Comparison of ENCODE assay signal across 8 cellular contexts in genomic region chr13:52127783-52128702, GRCh38. TPM values are rescaled to one million over a fixed set of nuclear protein-coding genes. Genes with fewer than 3 reads are reported as not detected.
DNase-seq lines count a peak whose midpoint lies in the region; ATAC-seq, FAIRE-seq and TF ChIP-seq lines count a peak whose summit lies in the region.

No MANE protein-coding gene starts in this region.

- H2AFZ ChIP-seq in HepG2 (ENCODE audit: low read length), result peak overlapping the region; percentile 31

- H3K4me3 ChIP-seq in HepG2 (replicated peaks in 1 of 3; ENCODE audit: insufficient read depth in 1 of 3, low read depth in 2 of 3, low read length in 3 of 3), result peak overlapping the region; percentile 63 to 78 (median 76)

- in situ Hi-C loops in HepG2 (cut with HindIII; ENCODE audit: extremely low pct_ligation_motif_present, low pct_unique_long_range_greater_than_20kb), result loop anchor here (5.0 to 10.0 kb wide), 4 partner anchors 56 to 313 kb away; partner anchors contain the start of genes ALG11 and ATP7B

- no peaks in the 10 kb centered on the region for H3K27me3 ChIP-seq in HepG2 (ENCODE audit: control insufficient read depth in 1 of 2, insufficient read depth in 2 of 2, low read length in 2 of 2)

- DNase-seq in SIG-M5 treated with dmso at 0.1 percent for 504 hours (lab: John Stamatoyannopoulos, UW; ENCODE audit: unreplicated experiment), result peak; percentile 76
- no peak for DNase-seq in SIG-M5 (lab: John Stamatoyannopoulos, UW)
- peak; percentile 60 for DNase-seq in NCI-H345 treated with DMSO at 0.1 percent for 48 hours (lab: John Stamatoyannopoulos, UW; ENCODE audit: unreplicated experiment)
- DNase-seq in activated CD4-positive, alpha-beta T cell treated with anti-CD3 and anti-CD28 coated beads for 24 hours (ENCODE audit: low read depth in 2 of 2), result peak; percentile 28 to 32
- DNase-seq in dermis microvascular lymphatic vessel endothelial cell (ENCODE audit: low read depth in 2 of 2), result peak; percentile 37 to 69
- DNase-seq in HepG2 (ENCODE audit: low spot score), result peak; percentile 68
- DNase-seq in stimulated activated CD4-positive, alpha-beta T cell treated with anti-CD3 and anti-CD28 coated beads, Interleukin-2, amount 100 ng/mL, for 48 hours, result peak; percentile 39 to 45

- no TSS peak for BruUV-seq in HepG2 (replicated peaks; lab: Mats Ljungman, UMichigan)

- H3K9me3 ChIP-seq in HepG2 (ENCODE audit: low read length), result no peaks in the 10 kb centered on the region

- CTCF ChIA-PET in HepG2 (lab: Yijun Ruan, JAX; ENCODE audit: low intra/inter-chr PET ratio, low total read pairs), result interaction anchor here (0.6 to 3.4 kb wide), 12 partner anchors 57 to 323 kb away, joined by 3 to 28 read pairs (median 8); partner anchors contain the start of genes TMEM272 and VPS36

- H3K36me3 ChIP-seq in HepG2 (replicated peaks in 1 of 2; ENCODE audit: control insufficient read depth in 1 of 2, insufficient read depth in 2 of 2, low read length in 2 of 2), result peaks cover 6 to 21% of the 10 kb centered on the region in 2 experiments

- TF ChIP-seq EP300 in HepG2 (IDR thresholded peaks at IDR 0.05; ENCODE audit: low read depth in 2 of 2, low read length in 2 of 2) (no peak), HepG2 (CRISPR knock-in tag; IDR thresholded peaks at IDR 0.05; ENCODE audit: borderline replicate concordance) (no peak)

- peak overlapping the region; percentile 86 for H3K4me2 ChIP-seq in HepG2 (ENCODE audit: low read depth, low read length)

- H4K20me1 ChIP-seq in HepG2 (ENCODE audit: insufficient read depth, low read length), result no peaks in the 10 kb centered on the region

- peak overlapping the region; percentile 37; the same call in 1 of the 2 replicates for H3K9ac ChIP-seq in HepG2 (ENCODE audit: insufficient read depth, low read depth, low read length)

- H3K27ac ChIP-seq in HepG2 (ENCODE audit: extremely low read length, insufficient read depth, low read length), result no peak overlapping the region

- peaks cover 14% of the 10 kb centered on the region for H3K4me1 ChIP-seq in HepG2 (ENCODE audit: insufficient read depth, low read length)

- peak; percentile 54 for ATAC-seq in HG03066 (IDR thresholded peaks at IDR 0.05; ENCODE audit: low read depth, unreplicated experiment)
- ATAC-seq in HepG2, result peak; percentile 80

- POLR2A ChIA-PET in HepG2 (lab: Yijun Ruan, JAX), result interaction anchor here (0.9 to 2.3 kb wide), 7 partner anchors 57 to 192 kb away, joined by 3 to 12 read pairs (median 5); partner anchors contain the start of gene ALG11

- peak; percentile 87 for TF ChIP-seq RAD21 in HepG2 (CRISPR knock-in tag; IDR thresholded peaks at IDR 0.05)

- FAIRE-seq in HepG2 (lab: Jason Lieb, UNC), result peak; percentile 91

- intact Hi-C loops in HepG2 (cut with micrococcal nuclease; ENCODE audit: unreplicated experiment), result loop anchor here (1.0 to 5.0 kb wide), 8 partner anchors 57 to 313 kb away; partner anchors contain the start of gene TMEM272

- TF ChIP-seq POLR2A in HepG2 (IDR thresholded peaks at IDR 0.05; ENCODE audit: insufficient read depth in 1 of 2, low read depth in 2 of 2, low read length in 2 of 2), result no peak

- no peaks in the 10 kb centered on the region for H3K79me2 ChIP-seq in HepG2 (ENCODE audit: insufficient read depth, low read length)

- WGBS in HepG2 (ENCODE audit: low lambda C conversion rate), result 2% methylated on average over 33 of the region's 33 CpGs

- peak; percentile 88 for TF ChIP-seq CTCF in HepG2 (CRISPR knock-in tag; IDR thresholded peaks at IDR 0.05)

TF ChIP-seq in HepG2, 621 proteins besides CTCF, POLR2A, EP300 and RAD21 (continues in another document):
- TF ChIP-seq ATF1 (CRISPR knock-in tag; IDR thresholded peaks at IDR 0.05), result no peak
- TF ChIP-seq TFAP4 (IDR thresholded peaks at IDR 0.05; ENCODE audit: borderline replicate concordance, low read depth), result 0 out of 2 replicates have a peak, but pooled peaks have one; percentile 11
- TF ChIP-seq ZNF501 (CRISPR knock-in tag; IDR thresholded peaks at IDR 0.05), result peak; percentile 18; the same call in 1 of the 2 replicates
- TF ChIP-seq SMAD9 (CRISPR knock-in tag; IDR thresholded peaks at IDR 0.05), result no peak
- peak; percentile 91 for TF ChIP-seq SMC3 (IDR thresholded peaks at IDR 0.05; ENCODE audit: low read length)
- TF ChIP-seq CHD2 (IDR thresholded peaks at IDR 0.05; ENCODE audit: low read depth, low read length), result no peak
- TF ChIP-seq MXI1 (IDR thresholded peaks at IDR 0.05; ENCODE audit: borderline replicate concordance, low read depth, low read length), result 0 out of 3 replicates have a peak, but pooled peaks have one; percentile 4
- no peak for TF ChIP-seq TMF1 (CRISPR knock-in tag; IDR thresholded peaks at IDR 0.05; ENCODE audit: low read depth)
- TF ChIP-seq ARID3A (IDR thresholded peaks at IDR 0.05; ENCODE audit: low read depth, low read length), result peak; percentile 29; the same call in 1 of the 2 replicates

RNA-seq across cellular contexts. Expression of gene NEK5, which starts 0.8 kb away (rescaled TPM):
- total RNA-seq in dermis microvascular lymphatic vessel endothelial cell, result under 0.01 and 0.13 TPM in 2 replicates
- 0.21 and 0.22 TPM in 2 replicates for total RNA-seq in HepG2 (2016; rRNA removed; fragmentation: Illumina TruSeq; extraction: Trizol)
- 0.18 TPM in 1 of 2 replicates, not detected in the other for total RNA-seq in HepG2 (2016; cell fraction: cytosol; rRNA removed; fragmentation: Illumina TruSeq; extraction: Trizol; ENCODE audit: low read depth)
- 0.19 and 0.21 TPM in 2 replicates for total RNA-seq in HepG2 (2016; cell fraction: insoluble cytoplasmic fraction; rRNA removed; fragmentation: Illumina TruSeq; extraction: Trizol)
- 0.07 and 0.12 TPM in 2 replicates for total RNA-seq in HepG2 (2016; cell fraction: membrane; rRNA removed; fragmentation: Illumina TruSeq; extraction: Trizol)
- total RNA-seq in HepG2 (2016; cell fraction: nucleus; rRNA removed; fragmentation: Illumina TruSeq; extraction: Trizol), result 0.16 and 0.28 TPM in 2 replicates
- 0.09 and 0.12 TPM in 2 replicates for polyA plus RNA-seq in HepG2 (2011; rRNA removed)
- polyA plus RNA-seq in HepG2 (2011; cell fraction: cytosol; rRNA removed), result 0.01 and 0.05 TPM in 2 replicates
- polyA plus RNA-seq in HepG2 (2011; cell fraction: nucleus; rRNA removed), result 0.19 TPM in 2 replicates
- 0.24 and 0.25 TPM in 2 replicates for polyA plus RNA-seq in HepG2 (2012)
- not detected in 2 replicates for polyA plus RNA-seq in HepG2 (2016; cell fraction: cytosol; fragmentation: Illumina TruSeq; extraction: Trizol; ENCODE audit: low read depth)
- 0.09 and 0.19 TPM in 2 replicates for polyA plus RNA-seq in HepG2 (2016; cell fraction: insoluble cytoplasmic fraction; fragmentation: Illumina TruSeq; extraction: Trizol; ENCODE audit: low read depth)
- 0.07 TPM in 1 of 2 replicates, not detected in the other for polyA plus RNA-seq in HepG2 (2016; cell fraction: membrane; fragmentation: Illumina TruSeq; extraction: Trizol; ENCODE audit: low read depth)
- 0.37 and 0.72 TPM in 2 replicates for polyA plus RNA-seq in HepG2 (2016; cell fraction: nucleus; fragmentation: Illumina TruSeq; extraction: Trizol; ENCODE audit: insufficient read depth, low read depth)
- polyA minus RNA-seq in HepG2 (2011; rRNA and poly(A)+ RNA removed; ENCODE audit: low replicate concordance), result 0.10 TPM in 1 of 2 replicates, not detected in the other
- not detected in 2 replicates for polyA minus RNA-seq in HepG2 (2011; cell fraction: cytosol; rRNA and poly(A)+ RNA removed)
- polyA minus RNA-seq in HepG2 (2011; cell fraction: nucleus; rRNA and poly(A)+ RNA removed), result 0.26 and 0.37 TPM in 2 replicates

RNA-seq across cellular contexts. Expression of gene NEK3, which starts 31.4 kb away (rescaled TPM):
- total RNA-seq in dermis microvascular lymphatic vessel endothelial cell (9.2 and 12.2 TPM in 2 replicates), HepG2 (2016; rRNA removed; fragmentation: Illumina TruSeq; extraction: Trizol) (36.7 and 44.9 TPM in 2 replicates)
- total RNA-seq in HepG2 (2016; cell fraction: cytosol; rRNA removed; fragmentation: Illumina TruSeq; extraction: Trizol; ENCODE audit: low read depth), result 9.7 and 12.6 TPM in 2 replicates
- 36.6 and 45.1 TPM in 2 replicates for total RNA-seq in HepG2 (2016; cell fraction: insoluble cytoplasmic fraction; rRNA removed; fragmentation: Illumina TruSeq; extraction: Trizol)
- total RNA-seq in HepG2 (2016; cell fraction: membrane; rRNA removed; fragmentation: Illumina TruSeq; extraction: Trizol), result 19.2 and 21.1 TPM in 2 replicates
- total RNA-seq in HepG2 (2016; cell fraction: nucleus; rRNA removed; fragmentation: Illumina TruSeq; extraction: Trizol), result 32.6 and 38.5 TPM in 2 replicates
- 47.6 and 68.2 TPM in 2 replicates for polyA plus RNA-seq in HepG2 (2011; rRNA removed)
- 25.3 and 33.8 TPM in 2 replicates for polyA plus RNA-seq in HepG2 (2011; cell fraction: cytosol; rRNA removed)
- polyA plus RNA-seq in HepG2 (2011; cell fraction: nucleus; rRNA removed), result 67.5 and 93.8 TPM in 2 replicates
- polyA plus RNA-seq in HepG2 (2012), result 33.0 and 40.9 TPM in 2 replicates
- 6.4 and 9.5 TPM in 2 replicates for polyA plus RNA-seq in HepG2 (2016; cell fraction: cytosol; fragmentation: Illumina TruSeq; extraction: Trizol; ENCODE audit: low read depth)
- polyA plus RNA-seq in HepG2 (2016; cell fraction: insoluble cytoplasmic fraction; fragmentation: Illumina TruSeq; extraction: Trizol; ENCODE audit: low read depth), result 47.8 and 50.1 TPM in 2 replicates
- polyA plus RNA-seq in HepG2 (2016; cell fraction: membrane; fragmentation: Illumina TruSeq; extraction: Trizol; ENCODE audit: low read depth), result 12.9 and 17.9 TPM in 2 replicates
- polyA plus RNA-seq in HepG2 (2016; cell fraction: nucleus; fragmentation: Illumina TruSeq; extraction: Trizol; ENCODE audit: insufficient read depth, low read depth), result 62.7 and 63.1 TPM in 2 replicates
- polyA minus RNA-seq in HepG2 (2011; rRNA and poly(A)+ RNA removed; ENCODE audit: low replicate concordance), result 1.7 and 17.2 TPM in 2 replicates
- 22.9 and 23.5 TPM in 2 replicates for polyA minus RNA-seq in HepG2 (2011; cell fraction: cytosol; rRNA and poly(A)+ RNA removed)
- polyA minus RNA-seq in HepG2 (2011; cell fraction: nucleus; rRNA and poly(A)+ RNA removed), result 56.4 and 60.9 TPM in 2 replicates
